17 cellular contexts compared by ENCODE assay signal in genomic region chr14:33499687-33500086, GRCh38.
"Had no signal": no experiment of that assay in that cellular context is flagged by ENCODE, and none has a peak within 500 bp of the region (broad histone marks: within the 10 kb centered on the region; RNA-seq: fewer than 3 reads in every experiment).

No MANE protein-coding gene starts in this region.

- H3K4me1 ChIP-seq: gastrocnemius medialis, vagina had no signal

- H3K36me3 ChIP-seq: gastrocnemius medialis, vagina had no signal

- H3K27ac ChIP-seq: gastrocnemius medialis, vagina had no signal

- H3K27me3 ChIP-seq: gastrocnemius medialis, vagina had no signal

- ATAC-seq: activated CD8-positive, alpha-beta T cell treated with anti-CD3 and anti-CD28 coated beads, Interleukin-2, amount 10 ng/mL, durations not matched to agents 7 days and 5 days; gastrocnemius medialis; mucosa of descending colon; natural killer cell; SK-N-SH treated with all-trans-retinoic acid at 6 μM for 48 hours; stimulated activated naive CD8-positive, alpha-beta T cell treated with anti-CD3 and anti-CD28 coated beads, Interleukin-15, Interleukin-2, amounts not matched to agents 100 U/mL and 50 U/mL, for 24 hours; WTC11 had no signal

- DNase-seq: activated CD4-positive, alpha-beta T cell treated with anti-CD3 and anti-CD28 coated beads for 48 hours; activated CD8-positive, alpha-beta memory T cell treated with anti-CD3 and anti-CD28 coated beads, Interleukin-2, amount 50 U/mL, for 48 hours; activated CD8-positive, alpha-beta T cell treated with anti-CD3 and anti-CD28 coated beads, Interleukin-2, amount 10 ng/mL, durations not matched to agents 7 days and 5 days; activated naive CD8-positive, alpha-beta T cell treated with anti-CD3 and anti-CD28 coated beads, Interleukin-2, amount 10 ng/mL, durations not matched to agents 7 days and 5 days; aorta; central memory CD4-positive, alpha-beta T cell; gastrocnemius medialis; hippocampal formation; mammary epithelial cell; mucosa of descending colon; natural killer cell; stimulated activated CD4-positive, alpha-beta T cell treated with anti-CD3 and anti-CD28 coated beads, Interleukin-4, amount 100 ng/mL, for 1 hour; stimulated activated CD8-positive, alpha-beta memory T cell treated with anti-CD3 and anti-CD28 coated beads, Interleukin-4, amount 100 ng/mL, for 48 hours; stimulated activated naive CD8-positive, alpha-beta T cell treated with anti-CD3 and anti-CD28 coated beads, Interleukin-15, Interleukin-2, amounts not matched to agents 100 U/mL and 50 U/mL, for 24 hours had no signal

- H3K9me3 ChIP-seq: gastrocnemius medialis, vagina had no signal

- H3K4me3 ChIP-seq: gastrocnemius medialis, mucosa of descending colon, vagina had no signal
